Comparison of ENCODE assay signal across 8 cellular contexts in genomic region chr9:4299006-4299795, GRCh38. TPM values are rescaled to one million over a fixed set of nuclear protein-coding genes. Genes with fewer than 3 reads are reported as not detected.
DNase-seq lines count a peak whose midpoint lies in the region; ATAC-seq and TF ChIP-seq lines count a peak whose summit lies in the region.

No MANE protein-coding gene starts in this region.

- H3K27ac ChIP-seq in cardiac muscle cell (no peak overlapping the region), ovary (peak overlapping the region; percentile 89 to 93)

- peak overlapping the region; percentile 87 to 94 (median 91) for H3K4me3 Mint-ChIP-seq in IgD-negative memory B cell
- peak overlapping the region; percentile 90 for H3K4me3 Mint-ChIP-seq in activated T-helper 17 cell treated with anti-CD3 and anti-CD28 coated beads, Interleukin-2, amount 50 U/mL, for 72 hours

- TF ChIP-seq CTCF in cardiac muscle cell (IDR thresholded peaks at IDR 0.05; ENCODE audit: low read depth, low read length) (peak; percentile 2), ovary (IDR thresholded peaks at IDR 0.05) (no peak)

- DNase-seq in COLO668 (lab: John Stamatoyannopoulos, UW; ENCODE audit: unreplicated experiment) (peak; percentile 64), cardiac muscle cell (ENCODE audit: low read depth in 1 of 2, low spot score in 1 of 2) (peak; percentile 54 to 72), ovary (peak; percentile 51 to 81 (median 66)), NCI-H82 (lab: John Stamatoyannopoulos, UW) (no peak)

- peaks cover 51% of the 10 kb centered on the region for H3K27me3 Mint-ChIP-seq in IgD-negative memory B cell
- H3K27me3 Mint-ChIP-seq in activated T-helper 17 cell treated with anti-CD3 and anti-CD28 coated beads, Interleukin-2, amount 50 U/mL, for 72 hours = peaks cover 49% of the 10 kb centered on the region

- H3K36me3 Mint-ChIP-seq in IgD-negative memory B cell = no peaks in the 10 kb centered on the region
- H3K36me3 Mint-ChIP-seq in activated T-helper 17 cell treated with anti-CD3 and anti-CD28 coated beads, Interleukin-2, amount 50 U/mL, for 72 hours (ENCODE audit: low read depth) = peaks cover 10% of the 10 kb centered on the region

- no peak for TF ChIP-seq POLR2A in ovary (IDR thresholded peaks at IDR 0.05)

- no peaks in the 10 kb centered on the region for H3K9me3 Mint-ChIP-seq in IgD-negative memory B cell
- H3K9me3 Mint-ChIP-seq in activated T-helper 17 cell treated with anti-CD3 and anti-CD28 coated beads, Interleukin-2, amount 50 U/mL, for 72 hours = no peaks in the 10 kb centered on the region

- H3K27me3 ChIP-seq in cardiac muscle cell (peaks cover 39% of the 10 kb centered on the region), ovary (no peaks in the 10 kb centered on the region)

- TF ChIP-seq EP300 in ovary (IDR thresholded peaks at IDR 0.05) = no peak

- H3K4me1 Mint-ChIP-seq in IgD-negative memory B cell = peaks cover 9 to 13% (median 11%) of the 10 kb centered on the region in 3 donors
- peaks cover 27% of the 10 kb centered on the region for H3K4me1 Mint-ChIP-seq in activated T-helper 17 cell treated with anti-CD3 and anti-CD28 coated beads, Interleukin-2, amount 50 U/mL, for 72 hours

- H3K4me1 ChIP-seq in cardiac muscle cell (ENCODE audit: low read depth) = peaks cover 10% of the 10 kb centered on the region
- H3K4me1 ChIP-seq in ovary (ENCODE audit: insufficient read depth) = peaks cover 2% of the 10 kb centered on the region

- H3K4me3 ChIP-seq in cardiac muscle cell (peak overlapping the region; percentile 61), ovary (peak overlapping the region; percentile 70)

- intact Hi-C loops in ovary (cut with DNase I) = loop anchor here in 2 of 4 donors (10.0 kb wide), 4 partner anchors 64 to 774 kb away; partner anchors contain the start of gene RFX3 (in 1 of the 2)

- WGBS in ovary, 3 donors = 0% methylated on average over 60 of the region's 60 CpGs

- no peaks in the 10 kb centered on the region for H3K9me3 ChIP-seq in cardiac muscle cell (ENCODE audit: low read depth)
- H3K9me3 ChIP-seq in ovary = no peaks in the 10 kb centered on the region

- no peaks in the 10 kb centered on the region for H3K36me3 ChIP-seq in cardiac muscle cell
- H3K36me3 ChIP-seq in ovary = no peaks in the 10 kb centered on the region

- ATAC-seq in activated T-helper 17 cell treated with anti-CD3 and anti-CD28 coated beads, Interleukin-2, amount 50 U/mL, for 72 hours (replicated peaks) = no peak
- ATAC-seq in GM21390 (IDR thresholded peaks at IDR 0.05; ENCODE audit: unreplicated experiment) (no peak), HG03196 (IDR thresholded peaks at IDR 0.05; ENCODE audit: unreplicated experiment) (no peak)

- H3K27ac Mint-ChIP-seq in IgD-negative memory B cell = peak overlapping the region in 2 of 3 donors; percentile 11 to 18
- peak overlapping the region; percentile 52 for H3K27ac Mint-ChIP-seq in activated T-helper 17 cell treated with anti-CD3 and anti-CD28 coated beads, Interleukin-2, amount 50 U/mL, for 72 hours

RNA-seq across cellular contexts. Expression of gene GLIS3, which starts 0.7 kb away (rescaled TPM):
- polyA plus RNA-seq in IgD-negative memory B cell = not detected
- under 1 TPM; 0.80 to 0.85 TPM for total RNA-seq in activated T-helper 17 cell treated with anti-CD3 and anti-CD28 coated beads, Interleukin-2, amount 50 U/mL, for 72 hours
- total RNA-seq in cardiac muscle cell = 2.4 and 3.2 TPM in 2 replicates
- polyA plus RNA-seq in cardiac muscle cell = 0.78 and 1.1 TPM in 2 replicates
- 10 to 100 TPM; 32.0 to 61.4 (median 49.5) TPM for total RNA-seq in ovary
- 10 to 100 TPM; 12.0 to 12.2 TPM for polyA plus RNA-seq in ovary
